15 cellular contexts compared by ENCODE assay signal in genomic region chr7:48183370-48183743, GRCh38. TPM values are rescaled to one million over a fixed set of nuclear protein-coding genes. Genes with fewer than 3 reads are reported as not detected.
DNase-seq lines count a peak whose midpoint lies in the region; ATAC-seq and TF ChIP-seq lines count a peak whose summit lies in the region.
"Had no signal": no experiment of that assay in that cellular context is flagged by ENCODE, and none has a peak within 500 bp of the region (broad histone marks: within the 10 kb centered on the region; RNA-seq: fewer than 3 reads in every experiment).

No MANE protein-coding gene starts in this region.

- H3K27me3 Mint-ChIP-seq in activated T-helper 17 cell treated with anti-CD3 and anti-CD28 coated beads, Interleukin-2, amount 50 U/mL, for 72 hours: peaks cover 3% of the 10 kb centered on the region
- H3K27me3 Mint-ChIP-seq: type B pancreatic cell had no signal

- H3K27ac ChIP-seq in HUES64 (ENCODE audit: low read depth, low read length) (peak overlapping the region; percentile 15), foreskin keratinocyte (no peak overlapping the region)

- WGBS in HUES64: 86% methylated on average over 5 of the region's 5 CpGs

- DNase-seq in AG08395 (ENCODE audit: low spot score) (peak; percentile 36), foreskin keratinocyte (no peak), SW 1271 (lab: John Stamatoyannopoulos, UW) (no peak), GM19240 (ENCODE audit: insufficient read length, low spot score) (no peak), midbrain (lab: John Stamatoyannopoulos, UW) (no peak)
- DNase-seq: DMS 273 treated with DMSO at 0.1 percent for 48 hours; NCI-H1105 treated with DMSO at 0.1 percent for 48 hours; SIG-M5; stimulated activated CD4-positive, alpha-beta T cell treated with anti-CD3 and anti-CD28 coated beads, Interleukin-2, amount 100 ng/mL, for 24 hours had no signal

- no peaks in the 10 kb centered on the region for H3K36me3 ChIP-seq in HUES64 (ENCODE audit: insufficient read depth, low read length)

- no peak overlapping the region for H3K27ac Mint-ChIP-seq in activated T-helper 17 cell treated with anti-CD3 and anti-CD28 coated beads, Interleukin-2, amount 50 U/mL, for 72 hours
- H3K27ac Mint-ChIP-seq: activated naive CD8-positive, alpha-beta T cell; type B pancreatic cell had no signal

- H3K36me3 Mint-ChIP-seq in activated T-helper 17 cell treated with anti-CD3 and anti-CD28 coated beads, Interleukin-2, amount 50 U/mL, for 72 hours (ENCODE audit: low read depth): no peaks in the 10 kb centered on the region
- H3K36me3 Mint-ChIP-seq: type B pancreatic cell had no signal

- H3K4me3 Mint-ChIP-seq in activated T-helper 17 cell treated with anti-CD3 and anti-CD28 coated beads, Interleukin-2, amount 50 U/mL, for 72 hours: no peak overlapping the region
- H3K4me3 Mint-ChIP-seq: activated naive CD8-positive, alpha-beta T cell; type B pancreatic cell had no signal

- no peaks in the 10 kb centered on the region for H3K4me1 Mint-ChIP-seq in activated T-helper 17 cell treated with anti-CD3 and anti-CD28 coated beads, Interleukin-2, amount 50 U/mL, for 72 hours

- H3K4me1 ChIP-seq in HUES64 (ENCODE audit: insufficient read depth, low read length): peaks cover 20% of the 10 kb centered on the region
- H3K4me1 ChIP-seq in foreskin keratinocyte: peaks cover 7% of the 10 kb centered on the region

- no peak overlapping the region for H3K4me3 ChIP-seq in HUES64 (ENCODE audit: low read length)

- peaks cover 19% of the 10 kb centered on the region for H3K9me3 ChIP-seq in HUES64 (ENCODE audit: insufficient read depth, low read depth, low read length)

- H3K9me3 Mint-ChIP-seq in activated T-helper 17 cell treated with anti-CD3 and anti-CD28 coated beads, Interleukin-2, amount 50 U/mL, for 72 hours: no peaks in the 10 kb centered on the region
- H3K9me3 Mint-ChIP-seq: type B pancreatic cell had no signal

- peak; percentile 6 for ATAC-seq in activated T-helper 17 cell treated with anti-CD3 and anti-CD28 coated beads, Interleukin-2, amount 50 U/mL, for 72 hours (replicated peaks)
- peak; percentile 9 for ATAC-seq in foreskin keratinocyte
- no peak for ATAC-seq in HG03354 (IDR thresholded peaks at IDR 0.05; ENCODE audit: poor library complexity, severe bottlenecking, unreplicated experiment)

- no peak for TF ChIP-seq CTCF in foreskin keratinocyte (conservative IDR thresholded peaks at IDR 0.05)

- H3K9ac ChIP-seq in HUES64 (ENCODE audit: low read depth, low read length): no peak overlapping the region

- H3K27me3 ChIP-seq in HUES64 (ENCODE audit: insufficient read depth, low read length): no peaks in the 10 kb centered on the region
- H3K27me3 ChIP-seq in foreskin keratinocyte: no peaks in the 10 kb centered on the region

RNA-seq across cellular contexts. Expression of gene ABCA13, which starts 12.1 kb away (rescaled TPM):
- polyA plus RNA-seq in HUES64 (2013, experiment 1 of 2): 0.20 TPM
- 0.25 TPM for polyA plus RNA-seq in HUES64 (2013, experiment 2 of 2)
- not detected for total RNA-seq in activated T-helper 17 cell treated with anti-CD3 and anti-CD28 coated beads, Interleukin-2, amount 50 U/mL, for 72 hours
- 0.31 and 0.71 TPM in 2 replicates for total RNA-seq in foreskin keratinocyte
- 0.22 and 0.23 TPM in 2 replicates for polyA plus RNA-seq in foreskin keratinocyte
- total RNA-seq: pulmonary artery endothelial cell had no signal
